Comparison of ENCODE assay signal across 13 cellular contexts in genomic region chr1:101140041-101140718, GRCh38.
DNase-seq lines count a peak whose midpoint lies in the region; ATAC-seq and TF ChIP-seq lines count a peak whose summit lies in the region.
"Had no signal": no experiment of that assay in that cellular context is flagged by ENCODE, and none has a peak within 500 bp of the region (broad histone marks: within the 10 kb centered on the region; RNA-seq: fewer than 3 reads in every experiment).

No MANE protein-coding gene starts in this region.

- DNase-seq in BE2C: peak; percentile 34
- DNase-seq in CD8-positive, alpha-beta T cell: no peak
- DNase-seq in NCI-H226: peak; percentile 40
- peak; percentile 65 for DNase-seq in fibroblast of peridontal ligament (ENCODE audit: extremely low read depth)
- DNase-seq in GDM1 (lab: John Stamatoyannopoulos, UW): no peak
- DNase-seq in lower leg skin (ENCODE audit: low spot score in 2 of 2): no peak
- DNase-seq in erythroblast (lab: John Stamatoyannopoulos, UW): no peak
- DNase-seq: HCEC 1CT, NCI-H2107, NCI-H69 had no signal

- H3K27ac Mint-ChIP-seq in CD8-positive, alpha-beta T cell: peak overlapping the region; percentile 58

- H3K4me3 ChIP-seq in BE2C (ENCODE audit: low read depth, low read length) (no peak overlapping the region), lower leg skin (ENCODE audit: low read depth, poor library complexity, severe bottlenecking) (no peak overlapping the region)
- no peak overlapping the region for H3K4me3 ChIP-seq in CD8-positive, alpha-beta T cell (ENCODE audit: low read depth, low read length)
- H3K4me3 ChIP-seq: BLaER1, GM12878 had no signal

- TF ChIP-seq CTCF in BE2C (IDR thresholded peaks at IDR 0.05; ENCODE audit: low read depth, low read length) (no peak), lower leg skin (IDR thresholded peaks at IDR 0.05) (no peak)
- TF ChIP-seq CTCF in CD8-positive, alpha-beta T cell (IDR thresholded peaks at IDR 0.05): no peak

- no peaks in the 10 kb centered on the region for H3K36me3 Mint-ChIP-seq in CD8-positive, alpha-beta T cell
- H3K36me3 Mint-ChIP-seq: IgD-negative memory B cell had no signal

- no peak overlapping the region for H3K27ac ChIP-seq in CD8-positive, alpha-beta T cell (ENCODE audit: low read depth, low read length)
- H3K27ac ChIP-seq: BLaER1 had no signal

- no peaks in the 10 kb centered on the region for H3K36me3 ChIP-seq in BE2C
- H3K36me3 ChIP-seq in CD8-positive, alpha-beta T cell (ENCODE audit: insufficient read depth, low read length): no peaks in the 10 kb centered on the region
- H3K36me3 ChIP-seq: BLaER1 had no signal

- no peak for TF ChIP-seq POLR2A in lower leg skin (IDR thresholded peaks at IDR 0.05)
- TF ChIP-seq POLR2A in erythroblast (IDR thresholded peaks at IDR 0.05; ENCODE audit: low read length): no peak

- H3K4me1 ChIP-seq in BE2C: peaks cover 27% of the 10 kb centered on the region
- H3K4me1 ChIP-seq in CD8-positive, alpha-beta T cell (ENCODE audit: insufficient read depth, low read length): peaks cover 23% of the 10 kb centered on the region

- ATAC-seq in CD8-positive, alpha-beta T cell: no peak
- ATAC-seq: GM12878 had no signal

- no peaks in the 10 kb centered on the region for H3K27me3 Mint-ChIP-seq in CD8-positive, alpha-beta T cell (ENCODE audit: low read depth)
- H3K27me3 Mint-ChIP-seq: IgD-negative memory B cell had no signal

- H3K9me3 Mint-ChIP-seq in CD8-positive, alpha-beta T cell: no peaks in the 10 kb centered on the region
- H3K9me3 Mint-ChIP-seq: IgD-negative memory B cell had no signal

- CTCF ChIA-PET in CD8-positive, alpha-beta T cell (lab: Charles Lee): interaction anchor here (1.4 to 7.6 kb wide), 4 partner anchors 99 to 214 kb away, joined by 3 to 136 read pairs (median 30); no protein-coding TSS in a partner anchor

- H3K9me3 ChIP-seq in BE2C: no peaks in the 10 kb centered on the region
- H3K9me3 ChIP-seq in CD8-positive, alpha-beta T cell (ENCODE audit: low read length): no peaks in the 10 kb centered on the region
- H3K9me3 ChIP-seq: BLaER1 had no signal

- H3K4me1 Mint-ChIP-seq in CD8-positive, alpha-beta T cell (ENCODE audit: low read depth): peaks cover 36% of the 10 kb centered on the region

- H3K27me3 ChIP-seq in BE2C: no peaks in the 10 kb centered on the region
- no peaks in the 10 kb centered on the region for H3K27me3 ChIP-seq in CD8-positive, alpha-beta T cell (ENCODE audit: insufficient read depth, low read length)
- H3K27me3 ChIP-seq: BLaER1 had no signal

- H3K4me3 Mint-ChIP-seq in CD8-positive, alpha-beta T cell: no peak overlapping the region
- H3K4me3 Mint-ChIP-seq: IgD-negative memory B cell had no signal

- 86 to 88% methylated on average over 2 of the region's 2 CpGs for WGBS in lower leg skin, 2 donors

- intact Hi-C loops in CD8-positive, alpha-beta T cell (cut with DNase I, micrococcal nuclease): loop anchor here in 1 of 2 experiments (5.0 kb wide), 1 partner anchor 37 kb away; no protein-coding TSS in a partner anchor
- intact Hi-C loops in lower leg skin (cut with DNase I; ENCODE audit: low total_unique reads): no loop called here

- POLR2A ChIA-PET in CD8-positive, alpha-beta T cell (lab: Charles Lee): interaction anchor here (0.6 to 2.0 kb wide), 5 partner anchors 47 to 219 kb away, joined by 3 to 6 read pairs (median 3); no protein-coding TSS in a partner anchor

Comparison
In these comparisons a context has a peak if more than half of its experiments do, and no peak if none do; other contexts are left out.
1. DNase-seq: peak in BE2C (single experiment), NCI-H226 (single experiment) and fibroblast of peridontal ligament (single experiment); none in CD8-positive, alpha-beta T cell (0 of 7), GDM1 (single experiment), lower leg skin (0 of 2) and erythroblast (0 of 2).